Comparison of ENCODE assay signal across 8 cellular contexts in genomic region chr17:7011415-7011814, GRCh38. TPM values are rescaled to one million over a fixed set of nuclear protein-coding genes. Genes with fewer than 3 reads are reported as not detected.
DNase-seq lines count a peak whose midpoint lies in the region; ATAC-seq and TF ChIP-seq lines count a peak whose summit lies in the region.

No MANE protein-coding gene starts in this region.

- DNase-seq in activated CD8-positive, alpha-beta memory T cell treated with anti-CD3 and anti-CD28 coated beads, Interleukin-2, amount 10 ng/mL, durations not matched to agents 7 days and 5 days = no peak
- DNase-seq in activated CD8-positive, alpha-beta memory T cell treated with anti-CD3 and anti-CD28 coated beads, Interleukin-2, amount 50 U/mL, for 48 hours = no peak
- DNase-seq in ascending aorta (ENCODE audit: low spot score in 2 of 2) = no peak
- DNase-seq in thoracic aorta (ENCODE audit: low spot score) = no peak
- no peak for DNase-seq in ecto neural progenitor cell (ENCODE audit: low spot score)
- no peak for DNase-seq in COR-L47 (lab: John Stamatoyannopoulos, UW)

- H3K9me3 Mint-ChIP-seq in activated CD8-positive, alpha-beta memory T cell treated with anti-CD3 and anti-CD28 coated beads, Interleukin-2, amount 10 ng/mL, durations not matched to agents 7 days and 5 days (ENCODE audit: low read depth) = no peaks in the 10 kb centered on the region

- ATAC-seq in activated CD8-positive, alpha-beta memory T cell treated with anti-CD3 and anti-CD28 coated beads, Interleukin-2, amount 10 ng/mL, durations not matched to agents 7 days and 5 days = no peak
- no peak for ATAC-seq in thoracic aorta (ENCODE audit: insufficient number of reproducible peaks, low FRiP score, low read depth)
- ATAC-seq in HG03196 (IDR thresholded peaks at IDR 0.05; ENCODE audit: unreplicated experiment) = no peak

- TF ChIP-seq RAD21 in liver (IDR thresholded peaks at IDR 0.05) = no peak

- peak overlapping the region; percentile 83 for H3K4me3 Mint-ChIP-seq in activated CD8-positive, alpha-beta memory T cell treated with anti-CD3 and anti-CD28 coated beads, Interleukin-2, amount 10 ng/mL, durations not matched to agents 7 days and 5 days

- H3K36me3 ChIP-seq in ascending aorta (peaks cover 0 to under 1% of the 10 kb centered on the region in 2 donors), liver (ENCODE audit: control insufficient read depth in 4 of 4, insufficient read depth in 3 of 4, low read depth in 1 of 4, low read length in 3 of 4) (peaks cover 0 to 7% (median 0%) of the 10 kb centered on the region in 4 donors), thoracic aorta (peaks cover 2% of the 10 kb centered on the region)

- 34% methylated on average over 14 of the region's 14 CpGs for WGBS in liver

- H3K4me1 ChIP-seq in ascending aorta (peaks cover 24 to 26% of the 10 kb centered on the region in 2 donors), liver (ENCODE audit: control insufficient read depth in 4 of 4, insufficient read depth in 4 of 4, low read length in 3 of 4) (peaks cover 8 to 37% (median 28%) of the 10 kb centered on the region in 4 donors), thoracic aorta (ENCODE audit: control insufficient read depth in 1 of 2, low read depth in 2 of 2) (peaks cover 31 to 49% of the 10 kb centered on the region in 2 donors)

- peaks cover 52% of the 10 kb centered on the region for H3K4me1 Mint-ChIP-seq in activated CD8-positive, alpha-beta memory T cell treated with anti-CD3 and anti-CD28 coated beads, Interleukin-2, amount 10 ng/mL, durations not matched to agents 7 days and 5 days

- CTCF ChIA-PET in activated CD8-positive, alpha-beta memory T cell treated with anti-CD3 and anti-CD28 coated beads, Interleukin-2, amount 10 ng/mL, durations not matched to agents 7 days and 5 days (lab: Charles Lee) = interaction anchor here (1.2 to 7.2 kb wide), 7 partner anchors 8 to 230 kb away, joined by 3 to 43 read pairs (median 10); partner anchors contain the start of genes BCL6B and SLC16A13

- peak overlapping the region; percentile 95 to 99 for H3K4me3 ChIP-seq in ascending aorta
- peak overlapping the region; percentile 82 to 96 (median 95) for H3K4me3 ChIP-seq in liver (ENCODE audit: low read depth in 1 of 3, low read length in 3 of 3)
- peak overlapping the region; percentile 89 for H3K4me3 ChIP-seq in thoracic aorta

- peak overlapping the region; percentile 98 for H3K27ac Mint-ChIP-seq in activated CD8-positive, alpha-beta memory T cell treated with anti-CD3 and anti-CD28 coated beads, Interleukin-2, amount 10 ng/mL, durations not matched to agents 7 days and 5 days

- intact Hi-C loops in ascending aorta (cut with DNase I) = loop anchor here (5.0 to 10.0 kb wide), 6 partner anchors 257 to 1817 kb away; partner anchors contain the start of genes C17orf100, MED31, NUP88 and PIMREG

- H3K36me3 Mint-ChIP-seq in activated CD8-positive, alpha-beta memory T cell treated with anti-CD3 and anti-CD28 coated beads, Interleukin-2, amount 10 ng/mL, durations not matched to agents 7 days and 5 days = peaks cover 21% of the 10 kb centered on the region

- no peaks in the 10 kb centered on the region for H3K27me3 Mint-ChIP-seq in activated CD8-positive, alpha-beta memory T cell treated with anti-CD3 and anti-CD28 coated beads, Interleukin-2, amount 10 ng/mL, durations not matched to agents 7 days and 5 days

- H3K27me3 ChIP-seq in ascending aorta = no peaks in the 10 kb centered on the region
- H3K27me3 ChIP-seq in liver (ENCODE audit: control insufficient read depth in 4 of 4, insufficient read depth in 4 of 4, low read length in 3 of 4) = no peaks in the 10 kb centered on the region
- H3K27me3 ChIP-seq in thoracic aorta (replicated peaks; ENCODE audit: insufficient read depth) = no peaks in the 10 kb centered on the region

- H3K9me3 ChIP-seq in ascending aorta (no peaks in the 10 kb centered on the region), liver (ENCODE audit: control insufficient read depth in 4 of 4, low read length in 3 of 4) (no peaks in the 10 kb centered on the region), thoracic aorta (no peaks in the 10 kb centered on the region)

- TF ChIP-seq CTCF in ascending aorta (IDR thresholded peaks at IDR 0.05) = no peak
- no peak for TF ChIP-seq CTCF in liver (IDR thresholded peaks at IDR 0.05; ENCODE audit: low read depth, low read length, missing input control)
- TF ChIP-seq CTCF in thoracic aorta (IDR thresholded peaks at IDR 0.05) = no peak

- peak overlapping the region in 1 of 2 donors; percentile 99 for H3K27ac ChIP-seq in ascending aorta
- no peak overlapping the region for H3K27ac ChIP-seq in liver (ENCODE audit: low read depth in 1 of 2, low read length in 2 of 2)
- H3K27ac ChIP-seq in thoracic aorta = no peak overlapping the region

- H3K9ac ChIP-seq in liver (ENCODE audit: low read depth in 1 of 2, low read length in 2 of 2) = peak overlapping the region; percentile 92 to 99

TF ChIP-seq in liver, 16 proteins besides CTCF, POLR2A, EP300 and RAD21:
- TF ChIP-seq HNF4A (conservative IDR thresholded peaks at IDR 0.05) (peak; percentile 7 to 24), ZBTB33 (IDR thresholded peaks at IDR 0.05) (no peak)

RNA-seq across cellular contexts. Expression of gene RNASEK, which starts 1.0 kb away (rescaled TPM):
- 100 to 1,000 TPM; 121 to 205 TPM for total RNA-seq in activated CD8-positive, alpha-beta memory T cell treated with anti-CD3 and anti-CD28 coated beads, Interleukin-2, amount 10 ng/mL, durations not matched to agents 7 days and 5 days
- 156 TPM for total RNA-seq in ascending aorta
- total RNA-seq in liver = 10 to 100 TPM; 13.5 to 65.5 TPM
- polyA plus RNA-seq in liver = 100 to 1,000 TPM; 196 to 384 TPM
- total RNA-seq in thoracic aorta = 100 to 1,000 TPM in 1 of 2 donors, 10 to 100 TPM in 1; 99.5 to 164 TPM

RNA-seq across cellular contexts. Expression of gene BCL6B, which starts 11.4 kb away (rescaled TPM):
- 1 to 10 TPM in 1 of 2 experiments, under 1 TPM in 1; 0.85 to 6.7 TPM for total RNA-seq in activated CD8-positive, alpha-beta memory T cell treated with anti-CD3 and anti-CD28 coated beads, Interleukin-2, amount 10 ng/mL, durations not matched to agents 7 days and 5 days
- 16.4 TPM for total RNA-seq in ascending aorta
- 1 to 10 TPM; 1.1 to 5.7 TPM for total RNA-seq in liver
- polyA plus RNA-seq in liver = 1 to 10 TPM; 1.7 to 1.8 TPM
- total RNA-seq in thoracic aorta = 1 to 10 TPM in 1 of 2 donors, under 1 TPM in 1; 0.95 to 5.7 TPM

RNA-seq across cellular contexts. Expression of gene ALOX12, which starts 15.6 kb away (rescaled TPM):
- total RNA-seq in activated CD8-positive, alpha-beta memory T cell treated with anti-CD3 and anti-CD28 coated beads, Interleukin-2, amount 10 ng/mL, durations not matched to agents 7 days and 5 days = not detected
- not detected for total RNA-seq in ascending aorta
- total RNA-seq in liver = 1 to 10 TPM in 1 of 2 donors, not detected in 1; 3.1 TPM
- under 1 TPM; 0.03 to 0.24 TPM for polyA plus RNA-seq in liver
- not detected for total RNA-seq in thoracic aorta

RNA-seq across cellular contexts. Expression of gene SLC16A13, which starts 24.4 kb away (rescaled TPM):
- 10 to 100 TPM; 19.0 to 34.1 TPM for total RNA-seq in activated CD8-positive, alpha-beta memory T cell treated with anti-CD3 and anti-CD28 coated beads, Interleukin-2, amount 10 ng/mL, durations not matched to agents 7 days and 5 days
- 1.5 TPM for total RNA-seq in ascending aorta
- total RNA-seq in liver = 10 to 100 TPM in 1 of 2 donors, 1 to 10 TPM in 1; 2.3 to 26.6 TPM
- 10 to 100 TPM; 33.3 to 43.2 TPM for polyA plus RNA-seq in liver
- under 1 TPM in 1 of 2 donors, not detected in 1; 0.56 TPM for total RNA-seq in thoracic aorta

RNA-seq across cellular contexts. Expression of gene SLC16A11, which starts 32.5 kb away (rescaled TPM):
- total RNA-seq in activated CD8-positive, alpha-beta memory T cell treated with anti-CD3 and anti-CD28 coated beads, Interleukin-2, amount 10 ng/mL, durations not matched to agents 7 days and 5 days = 1 to 10 TPM; 1.2 to 1.3 TPM
- total RNA-seq in ascending aorta (not detected), liver (1 to 10 TPM; 1.7 to 3.3 TPM), thoracic aorta (under 1 TPM in 1 of 2 donors, not detected in 1; 0.27 TPM)
- polyA plus RNA-seq in liver = 1 to 10 TPM; 3.0 to 8.2 TPM
